Comparison of ENCODE assay signal across 18 cellular contexts in genomic region chr19:2933490-2933910, GRCh38. TPM values are rescaled to one million over a fixed set of nuclear protein-coding genes. Genes with fewer than 3 reads are reported as not detected.
DNase-seq lines count a peak whose midpoint lies in the region; ATAC-seq, FAIRE-seq and TF ChIP-seq lines count a peak whose summit lies in the region.
"Had no signal": no experiment of that assay in that cellular context is flagged by ENCODE, and none has a peak within 500 bp of the region (broad histone marks: within the 10 kb centered on the region; RNA-seq: fewer than 3 reads in every experiment).

No MANE protein-coding gene starts in this region.

- WGBS in HepG2 (ENCODE audit: low lambda C conversion rate): 98% methylated on average over 18 of the region's 18 CpGs
- WGBS in right lobe of liver (ENCODE audit: insufficient coverage, low coverage, low lambda C conversion rate, missing lambda C conversion rate): 99% methylated on average over 14 of the region's 18 CpGs
- 92% methylated on average over 18 of the region's 18 CpGs for WGBS in GM12878 (ENCODE audit: insufficient coverage, insufficient replicate concordance, low lambda C conversion rate, missing lambda C conversion rate)

- H4K20me1 ChIP-seq in HepG2 (ENCODE audit: insufficient read depth, low read length): no peaks in the 10 kb centered on the region
- H4K20me1 ChIP-seq in GM12878 (ENCODE audit: control insufficient read depth, insufficient read depth): no peaks in the 10 kb centered on the region
- H4K20me1 ChIP-seq in keratinocyte (ENCODE audit: control insufficient read depth, extremely low read depth, insufficient read depth, low read length): no peaks in the 10 kb centered on the region

- TF ChIP-seq POLR2A in HepG2 (IDR thresholded peaks at IDR 0.05; ENCODE audit: insufficient read depth in 1 of 2, low read depth in 2 of 2, low read length in 2 of 2): no peak
- no peak for TF ChIP-seq POLR2A in right lobe of liver (IDR thresholded peaks at IDR 0.05)
- no peak for TF ChIP-seq POLR2A in GM12878 (IDR thresholded peaks at IDR 0.05; ENCODE audit: low read depth, low read length)

- H3K4me1 ChIP-seq in HepG2 (ENCODE audit: insufficient read depth, low read length): no peaks in the 10 kb centered on the region
- H3K4me1 ChIP-seq in right lobe of liver: no peaks in the 10 kb centered on the region
- no peaks in the 10 kb centered on the region for H3K4me1 ChIP-seq in GM12878 (ENCODE audit: control insufficient read depth, insufficient read depth, low read length)
- H3K4me1 ChIP-seq in keratinocyte (ENCODE audit: control insufficient read depth, extremely low read depth, insufficient read depth, low read length): no peaks in the 10 kb centered on the region

- POLR2A ChIA-PET in HepG2 (lab: Yijun Ruan, JAX) (no interaction called here), GM12878 (lab: Charles Lee) (no interaction called here)

- TF ChIP-seq EP300 in HepG2 (IDR thresholded peaks at IDR 0.05; ENCODE audit: low read depth in 2 of 2, low read length in 2 of 2) (no peak), HepG2 (CRISPR knock-in tag; IDR thresholded peaks at IDR 0.05; ENCODE audit: borderline replicate concordance) (no peak), GM12878 (IDR thresholded peaks at IDR 0.05; ENCODE audit: borderline replicate concordance in 1 of 2, control insufficient read depth in 1 of 2, low read depth in 2 of 2, low read length in 2 of 2) (no peak)

- intact Hi-C loops in HepG2 (cut with micrococcal nuclease; ENCODE audit: unreplicated experiment) (no loop called here), right lobe of liver (cut with DNase I) (no loop called here), GM12878 (cut with micrococcal nuclease; ENCODE audit: unreplicated experiment) (no loop called here)

- no peak for DNase-seq in HepG2 (ENCODE audit: low spot score)
- DNase-seq in right lobe of liver: no peak
- DNase-seq in GM12878 (ENCODE audit: low read depth, low spot score): no peak
- no peak for DNase-seq in keratinocyte (ENCODE audit: low read depth, low spot score)
- no peak for DNase-seq in type B pancreatic cell (ENCODE audit: extremely low spot score, unreplicated experiment)
- DNase-seq in activated T-cell treated with anti-CD3 and anti-CD28 coated beads, Interleukin-2, amount 50 U/mL, for 24 hours: no peak
- DNase-seq in cerebellar nuclear complex (lab: John Stamatoyannopoulos, UW): no peak
- no peak for DNase-seq in DMS53 treated with DMSO at 0.1 percent for 48 hours (lab: John Stamatoyannopoulos, UW; ENCODE audit: unreplicated experiment)
- DNase-seq: AML-193; CD4-positive, alpha-beta memory T cell; GF-D8; H7; NCI-H1417; NCI-H2029 treated with DMSO at 0.1 percent for 48 hours; NCI-H2227 treated with DMSO at 0.1 percent for 48 hours; NCI-H69; NK-92 treated with Interleukin-12 subunit alpha and Interleukin-12 subunit beta, amount 100 ng/mL, for 24 hours had no signal

- H3K27ac ChIP-seq in HepG2 (ENCODE audit: extremely low read length, insufficient read depth, low read length) (no peak overlapping the region), right lobe of liver (no peak overlapping the region), GM12878 (ENCODE audit: control insufficient read depth, insufficient read depth) (no peak overlapping the region), keratinocyte (ENCODE audit: control insufficient read depth, insufficient read depth, low read length) (no peak overlapping the region)

- SMC1A ChIA-PET in GM12878 (lab: Charles Lee; ENCODE audit: uncharacterized antibody, unreplicated experiment): no interaction called here

- peaks cover 5 to 41% of the 10 kb centered on the region in 2 experiments for H3K36me3 ChIP-seq in HepG2 (replicated peaks in 1 of 2; ENCODE audit: control insufficient read depth in 1 of 2, insufficient read depth in 2 of 2, low read length in 2 of 2)
- peaks cover 0 to 32% (median 21%) of the 10 kb centered on the region in 4 donors for H3K36me3 ChIP-seq in right lobe of liver
- H3K36me3 ChIP-seq in GM12878 (ENCODE audit: control insufficient read depth in 2 of 2, insufficient read depth in 2 of 2, low read length in 1 of 2): no peaks in the 10 kb centered on the region; a peak in 2 of 4 replicates
- H3K36me3 ChIP-seq in keratinocyte (ENCODE audit: control insufficient read depth in 2 of 2, extremely low read depth in 1 of 2, insufficient read depth in 2 of 2, low read length in 2 of 2): peaks cover 23 to 24% of the 10 kb centered on the region in 2 experiments

- no peak for ATAC-seq in HepG2
- no peak for ATAC-seq in right lobe of liver
- ATAC-seq in GM12878: no peak

- H3K9ac ChIP-seq in HepG2 (ENCODE audit: insufficient read depth, low read depth, low read length): no peak overlapping the region
- H3K9ac ChIP-seq in GM12878 (ENCODE audit: control insufficient read depth, insufficient read depth, low read length): no peak overlapping the region
- H3K9ac ChIP-seq in keratinocyte (ENCODE audit: control insufficient read depth, extremely low read depth, insufficient read depth, low read length): no peak overlapping the region

- TF ChIP-seq RAD21 in HepG2 (CRISPR knock-in tag; IDR thresholded peaks at IDR 0.05) (no peak), GM12878 (IDR thresholded peaks at IDR 0.05; ENCODE audit: insufficient read depth, low read depth, low read length) (no peak)

- H3K4me1 Mint-ChIP-seq in type B pancreatic cell (ENCODE audit: unreplicated experiment): no peaks in the 10 kb centered on the region
- H3K4me1 Mint-ChIP-seq in activated T-cell treated with anti-CD3 and anti-CD28 coated beads, Interleukin-2, amount 50 U/mL, for 24 hours (ENCODE audit: low read depth): no peaks in the 10 kb centered on the region
- H3K4me1 Mint-ChIP-seq: CD4-positive, alpha-beta memory T cell had no signal

- H3K79me2 ChIP-seq in HepG2 (ENCODE audit: insufficient read depth, low read length) (no peaks in the 10 kb centered on the region), GM12878 (ENCODE audit: control insufficient read depth, insufficient read depth, low read length) (no peaks in the 10 kb centered on the region), keratinocyte (ENCODE audit: control insufficient read depth, insufficient read depth, low read length) (no peaks in the 10 kb centered on the region)

- dilution Hi-C loops in keratinocyte (cut with MboI; ENCODE audit: extremely low pct_ligation_motif_present, low sequenced_read_pairs): no loop called here

- RAD21 ChIA-PET in GM12878 (lab: Charles Lee; ENCODE audit: unreplicated experiment): no interaction called here

- H3K9me1 ChIP-seq in keratinocyte (ENCODE audit: control insufficient read depth, extremely low read depth, insufficient read depth, low read length): no peaks in the 10 kb centered on the region

- H3K9me3 ChIP-seq in HepG2 (ENCODE audit: low read length): no peaks in the 10 kb centered on the region
- H3K9me3 ChIP-seq in right lobe of liver: peaks cover 0 to 29% (median 7%) of the 10 kb centered on the region in 4 donors
- H3K9me3 ChIP-seq in GM12878 (replicated peaks; ENCODE audit: control insufficient read depth, insufficient read depth, low read length): peaks cover 23% of the 10 kb centered on the region
- peaks cover 19% of the 10 kb centered on the region for H3K9me3 ChIP-seq in keratinocyte (ENCODE audit: control insufficient read depth, low read depth, low read length)

- in situ Hi-C loops in HepG2 (cut with HindIII; ENCODE audit: extremely low pct_ligation_motif_present, low pct_unique_long_range_greater_than_20kb): no loop called here
- in situ Hi-C loops in GM12878 (cut with MboI): no loop called here

- FAIRE-seq in HepG2 (lab: Jason Lieb, UNC): no peak
- no peak for FAIRE-seq in GM12878 (lab: Jason Lieb, UNC)
- FAIRE-seq in keratinocyte (lab: Jason Lieb, UNC): peak; percentile 5
- FAIRE-seq: D721Med had no signal

- peak overlapping the region; percentile 51 for H3K27ac Mint-ChIP-seq in type B pancreatic cell
- no peak overlapping the region for H3K27ac Mint-ChIP-seq in activated T-cell treated with anti-CD3 and anti-CD28 coated beads, Interleukin-2, amount 50 U/mL, for 24 hours
- H3K27ac Mint-ChIP-seq: CD4-positive, alpha-beta memory T cell had no signal

- H3K4me2 ChIP-seq in HepG2 (ENCODE audit: low read depth, low read length) (no peak overlapping the region), GM12878 (ENCODE audit: control insufficient read depth, insufficient read depth) (no peak overlapping the region), keratinocyte (ENCODE audit: control insufficient read depth, extremely low read depth, insufficient read depth, low read depth, low read length) (no peak overlapping the region)

- H3K27me3 Mint-ChIP-seq in type B pancreatic cell: no peaks in the 10 kb centered on the region
- no peaks in the 10 kb centered on the region for H3K27me3 Mint-ChIP-seq in activated T-cell treated with anti-CD3 and anti-CD28 coated beads, Interleukin-2, amount 50 U/mL, for 24 hours
- H3K27me3 Mint-ChIP-seq: CD4-positive, alpha-beta memory T cell had no signal

- BruUV-seq in HepG2 (replicated peaks; lab: Mats Ljungman, UMichigan) (no TSS peak), GM12878 (replicated peaks; lab: Mats Ljungman, UMichigan) (no TSS peak)

- TF ChIP-seq CTCF in HepG2 (CRISPR knock-in tag; IDR thresholded peaks at IDR 0.05) (no peak), right lobe of liver (IDR thresholded peaks at IDR 0.05) (no peak), GM12878 (IDR thresholded peaks at IDR 0.05 in 2 of 3, conservative IDR thresholded peaks at IDR 0.05 in 1 of 3; ENCODE audit: control insufficient read depth in 2 of 3, extremely low read depth in 1 of 3, insufficient read depth in 1 of 3, low read depth in 3 of 3, low read length in 3 of 3) (no peak), keratinocyte (optimal IDR thresholded peaks at IDR 0.05 in 1 of 3, IDR thresholded peaks at IDR 0.05 in 1 of 3, conservative IDR thresholded peaks at IDR 0.05 in 1 of 3; ENCODE audit: extremely low read depth in 1 of 3, insufficient read depth in 2 of 3, low read length in 3 of 3) (no peak), type B pancreatic cell (conservative IDR thresholded peaks at IDR 0.05) (no peak)

- H3K4me3 Mint-ChIP-seq in type B pancreatic cell: no peak overlapping the region
- H3K4me3 Mint-ChIP-seq in activated T-cell treated with anti-CD3 and anti-CD28 coated beads, Interleukin-2, amount 50 U/mL, for 24 hours: no peak overlapping the region
- H3K4me3 Mint-ChIP-seq: CD4-positive, alpha-beta memory T cell had no signal

- H3K27me3 ChIP-seq in HepG2 (ENCODE audit: control insufficient read depth in 1 of 2, insufficient read depth in 2 of 2, low read length in 2 of 2) (no peaks in the 10 kb centered on the region), right lobe of liver (no peaks in the 10 kb centered on the region), GM12878 (replicated peaks in 1 of 2; ENCODE audit: control insufficient read depth in 2 of 2, insufficient read depth in 2 of 2, low read length in 1 of 2) (no peaks in the 10 kb centered on the region), keratinocyte (ENCODE audit: control insufficient read depth, extremely low read depth, insufficient read depth, low read length) (no peaks in the 10 kb centered on the region)

- CTCF ChIA-PET in HepG2 (lab: Yijun Ruan, JAX; ENCODE audit: low intra/inter-chr PET ratio, low total read pairs) (no interaction called here), GM12878 (lab: Yijun Ruan, JAX) (no interaction called here)

- H3K4me3 ChIP-seq in HepG2 (replicated peaks in 1 of 3; ENCODE audit: insufficient read depth in 1 of 3, low read depth in 2 of 3, low read length in 3 of 3) (no peak overlapping the region), right lobe of liver (no peak overlapping the region), GM12878 (no peak overlapping the region), keratinocyte (ENCODE audit: control insufficient read depth in 2 of 3, extremely low read depth in 1 of 3, insufficient read depth in 2 of 3, low read depth in 1 of 3, low read length in 3 of 3) (no peak overlapping the region)

- peaks cover 28% of the 10 kb centered on the region for H3K9me3 Mint-ChIP-seq in type B pancreatic cell
- peaks cover 27% of the 10 kb centered on the region for H3K9me3 Mint-ChIP-seq in activated T-cell treated with anti-CD3 and anti-CD28 coated beads, Interleukin-2, amount 50 U/mL, for 24 hours

- H2AFZ ChIP-seq in HepG2 (ENCODE audit: low read length) (no peak overlapping the region), GM12878 (ENCODE audit: control insufficient read depth, low read depth, low read length) (no peak overlapping the region), keratinocyte (ENCODE audit: control insufficient read depth, low read length) (no peak overlapping the region)

- H3K36me3 Mint-ChIP-seq in type B pancreatic cell: peaks cover 58% of the 10 kb centered on the region
- H3K36me3 Mint-ChIP-seq in activated T-cell treated with anti-CD3 and anti-CD28 coated beads, Interleukin-2, amount 50 U/mL, for 24 hours (ENCODE audit: low read depth): peaks cover 80% of the 10 kb centered on the region

RNA-seq across cellular contexts. Expression of gene ZNF77, which starts 11.3 kb away (rescaled TPM):
- total RNA-seq in HepG2 (2016; rRNA removed; fragmentation: Illumina TruSeq; extraction: Trizol) (11.5 and 12.6 TPM in 2 replicates), right lobe of liver (1 to 10 TPM; 1.1 to 1.5 (median 1.3) TPM), GM12878 (2014; rRNA removed) (4.1 and 4.3 TPM in 2 replicates), GM12878 (2014; rRNA removed; fragmentation: Illumina TruSeq; extraction: Trizol) (4.7 and 4.9 TPM in 2 replicates), GM12878 (2021) (2.8 and 3.1 TPM in 2 replicates), type B pancreatic cell (ENCODE audit: low replicate concordance) (4.0 and 5.8 TPM in 2 replicates)
- 2.9 and 3.5 TPM in 2 replicates for total RNA-seq in HepG2 (2016; cell fraction: cytosol; rRNA removed; fragmentation: Illumina TruSeq; extraction: Trizol; ENCODE audit: low read depth)
- total RNA-seq in HepG2 (2016; cell fraction: insoluble cytoplasmic fraction; rRNA removed; fragmentation: Illumina TruSeq; extraction: Trizol): 10.1 and 13.6 TPM in 2 replicates
- 7.1 and 7.2 TPM in 2 replicates for total RNA-seq in HepG2 (2016; cell fraction: membrane; rRNA removed; fragmentation: Illumina TruSeq; extraction: Trizol)
- total RNA-seq in HepG2 (2016; cell fraction: nucleus; rRNA removed; fragmentation: Illumina TruSeq; extraction: Trizol): 8.2 and 9.0 TPM in 2 replicates
- polyA plus RNA-seq in HepG2 (2011; rRNA removed) (7.1 and 7.8 TPM in 2 replicates), GM12878 (2011; rRNA removed) (2.7 and 2.9 TPM in 2 replicates), GM12878 (2014; fragmentation: Illumina TruSeq; extraction: Trizol) (3.6 and 4.2 TPM in 2 replicates), GM12878 (2014; fragmentation: Nextera tagmentation; extraction: Ambion mirVana) (1 to 10 TPM; 1.9 TPM), GM12878 (2014; rRNA removed) (3.1 and 3.2 TPM in 2 replicates), GM12878 (2016; fragmentation: Nextera tagmentation; extraction: Ambion mirVana) (1 to 10 TPM; 2.6 to 3.5 TPM), keratinocyte (4.7 to 6.0 TPM (median 5.2 TPM) in 3 replicates)
- 3.6 and 5.6 TPM in 2 replicates for polyA plus RNA-seq in HepG2 (2011; cell fraction: cytosol; rRNA removed)
- polyA plus RNA-seq in HepG2 (2011; cell fraction: nucleus; rRNA removed): 5.3 and 7.8 TPM in 2 replicates
- polyA plus RNA-seq in HepG2 (2012): 5.3 and 5.9 TPM in 2 replicates
- 0.84 and 1.0 TPM in 2 replicates for polyA plus RNA-seq in HepG2 (2016; cell fraction: cytosol; fragmentation: Illumina TruSeq; extraction: Trizol; ENCODE audit: low read depth)
- 9.3 and 9.6 TPM in 2 replicates for polyA plus RNA-seq in HepG2 (2016; cell fraction: insoluble cytoplasmic fraction; fragmentation: Illumina TruSeq; extraction: Trizol; ENCODE audit: low read depth)
- 2.7 and 2.9 TPM in 2 replicates for polyA plus RNA-seq in HepG2 (2016; cell fraction: membrane; fragmentation: Illumina TruSeq; extraction: Trizol; ENCODE audit: low read depth)
- 14.6 and 16.9 TPM in 2 replicates for polyA plus RNA-seq in HepG2 (2016; cell fraction: nucleus; fragmentation: Illumina TruSeq; extraction: Trizol; ENCODE audit: insufficient read depth, low read depth)
- polyA minus RNA-seq in HepG2 (2011; rRNA and poly(A)+ RNA removed; ENCODE audit: low replicate concordance): 6.2 and 7.9 TPM in 2 replicates
- 2.5 and 5.3 TPM in 2 replicates for polyA minus RNA-seq in HepG2 (2011; cell fraction: cytosol; rRNA and poly(A)+ RNA removed)
- 5.7 and 10.9 TPM in 2 replicates for polyA minus RNA-seq in HepG2 (2011; cell fraction: nucleus; rRNA and poly(A)+ RNA removed)
- 6.4 and 7.9 TPM in 2 replicates for total RNA-seq in GM12878 (2013; cell fraction: nucleolus; rRNA removed)
- 3.0 TPM for polyA plus RNA-seq in GM12878 (2011; ENCODE audit: low read depth)
- polyA plus RNA-seq in GM12878 (2011; cell fraction: cytosol; rRNA removed): 2.1 and 2.3 TPM in 2 replicates
- 2.8 and 3.2 TPM in 2 replicates for polyA plus RNA-seq in GM12878 (2011; cell fraction: nucleus; rRNA removed)
- 1.8 and 2.0 TPM in 2 replicates for polyA plus RNA-seq in GM12878 (2012)
- polyA minus RNA-seq in GM12878 (2011; rRNA and poly(A)+ RNA removed): 4.7 and 8.6 TPM in 2 replicates
- polyA minus RNA-seq in GM12878 (2011; cell fraction: cytosol; rRNA and poly(A)+ RNA removed): 1.4 and 1.5 TPM in 2 replicates
- 0.97 and 3.1 TPM in 2 replicates for polyA minus RNA-seq in GM12878 (2011; cell fraction: nucleus; rRNA and poly(A)+ RNA removed)
- polyA plus RNA-seq in keratinocyte (2011; ENCODE audit: low read depth): 4.2 TPM
- polyA plus RNA-seq in keratinocyte (2011; cell fraction: cytosol; rRNA removed): 2.6 and 4.2 TPM in 2 replicates
- polyA plus RNA-seq in keratinocyte (2011; cell fraction: nucleus; rRNA removed): 9.4 and 10.1 TPM in 2 replicates
- polyA plus RNA-seq in keratinocyte (2012; ENCODE audit: low replicate concordance): 2.3 and 4.3 TPM in 2 replicates
- 2.6 to 5.5 TPM (median 5.2 TPM) in 3 replicates for polyA minus RNA-seq in keratinocyte
- 3.5 TPM for polyA minus RNA-seq in keratinocyte (2011; cell fraction: cytosol; rRNA and poly(A)+ RNA removed)
- 2.7 and 5.6 TPM in 2 replicates for polyA minus RNA-seq in keratinocyte (2011; cell fraction: nucleus; rRNA and poly(A)+ RNA removed)

RNA-seq across cellular contexts. Expression of gene ZNF57, which starts 32.8 kb away (rescaled TPM):
- total RNA-seq in HepG2 (2016; rRNA removed; fragmentation: Illumina TruSeq; extraction: Trizol) (17.5 and 25.8 TPM in 2 replicates), right lobe of liver (1 to 10 TPM in 5 of 6 experiments, under 1 TPM in 1; 0.98 to 2.9 (median 1.7) TPM), GM12878 (2014; rRNA removed) (6.2 and 7.6 TPM in 2 replicates), GM12878 (2014; rRNA removed; fragmentation: Illumina TruSeq; extraction: Trizol) (7.6 and 8.9 TPM in 2 replicates), GM12878 (2021) (5.2 and 5.5 TPM in 2 replicates), type B pancreatic cell (ENCODE audit: low replicate concordance) (5.9 and 7.5 TPM in 2 replicates)
- total RNA-seq in HepG2 (2016; cell fraction: cytosol; rRNA removed; fragmentation: Illumina TruSeq; extraction: Trizol; ENCODE audit: low read depth): 9.2 and 10.2 TPM in 2 replicates
- 17.7 and 22.3 TPM in 2 replicates for total RNA-seq in HepG2 (2016; cell fraction: insoluble cytoplasmic fraction; rRNA removed; fragmentation: Illumina TruSeq; extraction: Trizol)
- total RNA-seq in HepG2 (2016; cell fraction: membrane; rRNA removed; fragmentation: Illumina TruSeq; extraction: Trizol): 15.7 and 21.7 TPM in 2 replicates
- total RNA-seq in HepG2 (2016; cell fraction: nucleus; rRNA removed; fragmentation: Illumina TruSeq; extraction: Trizol): 12.5 and 12.8 TPM in 2 replicates
- polyA plus RNA-seq in HepG2 (2011; rRNA removed) (6.6 and 8.0 TPM in 2 replicates), GM12878 (2011; rRNA removed) (5.6 and 5.7 TPM in 2 replicates), GM12878 (2014; fragmentation: Illumina TruSeq; extraction: Trizol) (6.9 and 7.6 TPM in 2 replicates), GM12878 (2014; fragmentation: Nextera tagmentation; extraction: Ambion mirVana) (1 to 10 TPM; 2.7 to 3.0 TPM), GM12878 (2014; rRNA removed) (3.9 and 4.4 TPM in 2 replicates), GM12878 (2016; fragmentation: Nextera tagmentation; extraction: Ambion mirVana) (1 to 10 TPM; 6.0 to 6.7 TPM), keratinocyte (9.4 to 10.1 TPM (median 9.7 TPM) in 3 replicates)
- 4.3 and 7.3 TPM in 2 replicates for polyA plus RNA-seq in HepG2 (2011; cell fraction: cytosol; rRNA removed)
- polyA plus RNA-seq in HepG2 (2011; cell fraction: nucleus; rRNA removed): 6.3 and 7.4 TPM in 2 replicates
- 7.0 and 7.8 TPM in 2 replicates for polyA plus RNA-seq in HepG2 (2012)
- 2.7 and 2.8 TPM in 2 replicates for polyA plus RNA-seq in HepG2 (2016; cell fraction: cytosol; fragmentation: Illumina TruSeq; extraction: Trizol; ENCODE audit: low read depth)
- polyA plus RNA-seq in HepG2 (2016; cell fraction: insoluble cytoplasmic fraction; fragmentation: Illumina TruSeq; extraction: Trizol; ENCODE audit: low read depth): 16.0 TPM in 2 replicates
- polyA plus RNA-seq in HepG2 (2016; cell fraction: membrane; fragmentation: Illumina TruSeq; extraction: Trizol; ENCODE audit: low read depth): 3.9 and 5.1 TPM in 2 replicates
- polyA plus RNA-seq in HepG2 (2016; cell fraction: nucleus; fragmentation: Illumina TruSeq; extraction: Trizol; ENCODE audit: insufficient read depth, low read depth): 18.5 and 27.5 TPM in 2 replicates
- polyA minus RNA-seq in HepG2 (2011; rRNA and poly(A)+ RNA removed; ENCODE audit: low replicate concordance): 4.0 and 7.2 TPM in 2 replicates
- polyA minus RNA-seq in HepG2 (2011; cell fraction: cytosol; rRNA and poly(A)+ RNA removed): 6.4 and 6.9 TPM in 2 replicates
- polyA minus RNA-seq in HepG2 (2011; cell fraction: nucleus; rRNA and poly(A)+ RNA removed): 6.6 and 9.9 TPM in 2 replicates
- total RNA-seq in GM12878 (2013; cell fraction: nucleolus; rRNA removed): 8.2 and 9.9 TPM in 2 replicates
- 4.5 TPM for polyA plus RNA-seq in GM12878 (2011; ENCODE audit: low read depth)
- 3.5 and 3.8 TPM in 2 replicates for polyA plus RNA-seq in GM12878 (2011; cell fraction: cytosol; rRNA removed)
- polyA plus RNA-seq in GM12878 (2011; cell fraction: nucleus; rRNA removed): 4.7 and 4.9 TPM in 2 replicates
- polyA plus RNA-seq in GM12878 (2012): 3.8 and 5.7 TPM in 2 replicates
- 7.9 and 9.9 TPM in 2 replicates for polyA minus RNA-seq in GM12878 (2011; rRNA and poly(A)+ RNA removed)
- 3.3 and 4.3 TPM in 2 replicates for polyA minus RNA-seq in GM12878 (2011; cell fraction: cytosol; rRNA and poly(A)+ RNA removed)
- 1.8 and 2.4 TPM in 2 replicates for polyA minus RNA-seq in GM12878 (2011; cell fraction: nucleus; rRNA and poly(A)+ RNA removed)
- 13.6 TPM for polyA plus RNA-seq in keratinocyte (2011; ENCODE audit: low read depth)
- polyA plus RNA-seq in keratinocyte (2011; cell fraction: cytosol; rRNA removed): 5.2 and 9.5 TPM in 2 replicates
- 10.3 and 10.9 TPM in 2 replicates for polyA plus RNA-seq in keratinocyte (2011; cell fraction: nucleus; rRNA removed)
- 6.6 and 16.9 TPM in 2 replicates for polyA plus RNA-seq in keratinocyte (2012; ENCODE audit: low replicate concordance)
- polyA minus RNA-seq in keratinocyte: 3.3 to 15.6 TPM (median 15.3 TPM) in 3 replicates
- 8.6 TPM for polyA minus RNA-seq in keratinocyte (2011; cell fraction: cytosol; rRNA and poly(A)+ RNA removed)
- 6.0 and 9.4 TPM in 2 replicates for polyA minus RNA-seq in keratinocyte (2011; cell fraction: nucleus; rRNA and poly(A)+ RNA removed)

RNA-seq across cellular contexts. Expression of gene TLE6, which starts 43.9 kb away (rescaled TPM):
- 0.24 and 0.28 TPM in 2 replicates for total RNA-seq in HepG2 (2016; rRNA removed; fragmentation: Illumina TruSeq; extraction: Trizol)
- not detected in 2 replicates for total RNA-seq in HepG2 (2016; cell fraction: cytosol; rRNA removed; fragmentation: Illumina TruSeq; extraction: Trizol; ENCODE audit: low read depth)
- 0.06 TPM in 1 of 2 replicates, not detected in the other for total RNA-seq in HepG2 (2016; cell fraction: insoluble cytoplasmic fraction; rRNA removed; fragmentation: Illumina TruSeq; extraction: Trizol)
- not detected in 2 replicates for total RNA-seq in HepG2 (2016; cell fraction: membrane; rRNA removed; fragmentation: Illumina TruSeq; extraction: Trizol)
- total RNA-seq in HepG2 (2016; cell fraction: nucleus; rRNA removed; fragmentation: Illumina TruSeq; extraction: Trizol): not detected in 2 replicates
- polyA plus RNA-seq in HepG2 (2011; rRNA removed): 5.5 and 6.4 TPM in 2 replicates
- polyA plus RNA-seq in HepG2 (2011; cell fraction: cytosol; rRNA removed): 4.2 TPM in 2 replicates
- polyA plus RNA-seq in HepG2 (2011; cell fraction: nucleus; rRNA removed): 18.3 and 20.1 TPM in 2 replicates
- 1.5 and 1.9 TPM in 2 replicates for polyA plus RNA-seq in HepG2 (2012)
- polyA plus RNA-seq in HepG2 (2016; cell fraction: cytosol; fragmentation: Illumina TruSeq; extraction: Trizol; ENCODE audit: low read depth): 0.19 and 0.32 TPM in 2 replicates
- not detected in 2 replicates for polyA plus RNA-seq in HepG2 (2016; cell fraction: insoluble cytoplasmic fraction; fragmentation: Illumina TruSeq; extraction: Trizol; ENCODE audit: low read depth)
- not detected in 2 replicates for polyA plus RNA-seq in HepG2 (2016; cell fraction: membrane; fragmentation: Illumina TruSeq; extraction: Trizol; ENCODE audit: low read depth)
- polyA plus RNA-seq in HepG2 (2016; cell fraction: nucleus; fragmentation: Illumina TruSeq; extraction: Trizol; ENCODE audit: insufficient read depth, low read depth): 1.00 TPM in 1 of 2 replicates, not detected in the other
- 4.2 and 4.9 TPM in 2 replicates for polyA minus RNA-seq in HepG2 (2011; rRNA and poly(A)+ RNA removed; ENCODE audit: low replicate concordance)
- polyA minus RNA-seq in HepG2 (2011; cell fraction: cytosol; rRNA and poly(A)+ RNA removed): 2.4 TPM in 1 of 2 replicates, not detected in the other
- polyA minus RNA-seq in HepG2 (2011; cell fraction: nucleus; rRNA and poly(A)+ RNA removed): 3.2 and 5.0 TPM in 2 replicates
- 1 to 10 TPM; 2.3 to 8.9 (median 4.6) TPM for total RNA-seq in right lobe of liver
- 9.5 and 13.1 TPM in 2 replicates for total RNA-seq in GM12878 (2013; cell fraction: nucleolus; rRNA removed)
- 6.3 and 8.5 TPM in 2 replicates for total RNA-seq in GM12878 (2014; rRNA removed)
- 7.3 and 8.0 TPM in 2 replicates for total RNA-seq in GM12878 (2014; rRNA removed; fragmentation: Illumina TruSeq; extraction: Trizol)
- 6.0 and 6.4 TPM in 2 replicates for total RNA-seq in GM12878 (2021)
- polyA plus RNA-seq in GM12878 (2011; ENCODE audit: low read depth): 9.4 TPM
- 10.8 and 13.8 TPM in 2 replicates for polyA plus RNA-seq in GM12878 (2011; rRNA removed)
- polyA plus RNA-seq in GM12878 (2011; cell fraction: cytosol; rRNA removed): 12.8 and 12.9 TPM in 2 replicates
- 21.4 and 31.9 TPM in 2 replicates for polyA plus RNA-seq in GM12878 (2011; cell fraction: nucleus; rRNA removed)
- 9.3 and 9.6 TPM in 2 replicates for polyA plus RNA-seq in GM12878 (2012)
- polyA plus RNA-seq in GM12878 (2014; fragmentation: Illumina TruSeq; extraction: Trizol): 2.6 and 7.0 TPM in 2 replicates
- polyA plus RNA-seq in GM12878 (2014; fragmentation: Nextera tagmentation; extraction: Ambion mirVana): 1 to 10 TPM; 2.7 to 3.4 TPM
- 10.6 and 11.2 TPM in 2 replicates for polyA plus RNA-seq in GM12878 (2014; rRNA removed)
- polyA plus RNA-seq in GM12878 (2016; fragmentation: Nextera tagmentation; extraction: Ambion mirVana): 1 to 10 TPM; 5.1 to 5.7 TPM
- 4.1 and 11.2 TPM in 2 replicates for polyA minus RNA-seq in GM12878 (2011; rRNA and poly(A)+ RNA removed)
- 3.4 and 3.9 TPM in 2 replicates for polyA minus RNA-seq in GM12878 (2011; cell fraction: cytosol; rRNA and poly(A)+ RNA removed)
- polyA minus RNA-seq in GM12878 (2011; cell fraction: nucleus; rRNA and poly(A)+ RNA removed): 7.4 and 7.6 TPM in 2 replicates
- 0.41 to 1.2 TPM (median 0.43 TPM) in 3 replicates for polyA plus RNA-seq in keratinocyte
- polyA plus RNA-seq in keratinocyte (2011; ENCODE audit: low read depth): not detected
- polyA plus RNA-seq in keratinocyte (2011; cell fraction: cytosol; rRNA removed): 0.38 and 0.40 TPM in 2 replicates
- polyA plus RNA-seq in keratinocyte (2011; cell fraction: nucleus; rRNA removed): 0.77 and 1.0 TPM in 2 replicates
- polyA plus RNA-seq in keratinocyte (2012; ENCODE audit: low replicate concordance): 1.2 TPM in 1 of 2 replicates, not detected in the other
- polyA minus RNA-seq in keratinocyte: 1.1 to 1.7 TPM in 2 of 3 replicates, not detected in the other
- not detected for polyA minus RNA-seq in keratinocyte (2011; cell fraction: cytosol; rRNA and poly(A)+ RNA removed)
- polyA minus RNA-seq in keratinocyte (2011; cell fraction: nucleus; rRNA and poly(A)+ RNA removed): not detected in 2 replicates
- total RNA-seq in type B pancreatic cell (ENCODE audit: low replicate concordance): 3.8 TPM in 2 replicates
- total RNA-seq: CD4-positive, alpha-beta memory T cell had no signal
- polyA plus RNA-seq: CD4-positive, alpha-beta memory T cell had no signal

Comparison
In these comparisons a context has a peak if more than half of its experiments do, and no peak if none do; other contexts are left out.
1. Of the 75 proteins assayed by ChIP-seq in both HepG2 and GM12878: peak only in HepG2: none; only in GM12878: CBX5 and ZBTB33; in both: none; in neither: 73.